Comparison of ENCODE assay signal across 2 cellular contexts in genomic region chr10:79336739-79337138, GRCh38.
TF ChIP-seq lines count a peak whose summit lies in the region.

No MANE protein-coding gene starts in this region.

TF ChIP-seq in Ishikawa, 13 proteins besides CTCF, POLR2A, EP300 and RAD21 (continued from another document):
- TF ChIP-seq, protein P1, sequence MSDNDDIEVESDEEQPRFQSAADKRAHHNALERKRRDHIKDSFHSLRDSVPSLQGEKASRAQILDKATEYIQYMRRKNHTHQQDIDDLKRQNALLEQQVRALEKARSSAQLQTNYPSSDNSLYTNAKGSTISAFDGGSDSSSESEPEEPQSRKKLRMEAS (IDR thresholded peaks at IDR 0.05) = peak; percentile 95
- TF ChIP-seq TAF1 (IDR thresholded peaks at IDR 0.05; ENCODE audit: low read depth) (no peak), ZBTB7A (IDR thresholded peaks at IDR 0.05; ENCODE audit: low read depth) (no peak), NFIC (IDR thresholded peaks at IDR 0.05) (peak; percentile 97), EGR1 (IDR thresholded peaks at IDR 0.05) (peak; percentile 27; the same call in 1 of the 2 replicates), YY1 (IDR thresholded peaks at IDR 0.05; ENCODE audit: low read depth) (peak; percentile 69), FOXM1 (IDR thresholded peaks at IDR 0.05; ENCODE audit: borderline replicate concordance, low read depth) (peak; percentile 97), TCF12 (IDR thresholded peaks at IDR 0.05; ENCODE audit: low read depth) (peak; percentile 100), CEBPB (IDR thresholded peaks at IDR 0.05) (peak; percentile 63; the same call in 1 of the 2 replicates), TEAD4 (IDR thresholded peaks at IDR 0.05) (peak; percentile 95)
- TF ChIP-seq, protein P2, sequence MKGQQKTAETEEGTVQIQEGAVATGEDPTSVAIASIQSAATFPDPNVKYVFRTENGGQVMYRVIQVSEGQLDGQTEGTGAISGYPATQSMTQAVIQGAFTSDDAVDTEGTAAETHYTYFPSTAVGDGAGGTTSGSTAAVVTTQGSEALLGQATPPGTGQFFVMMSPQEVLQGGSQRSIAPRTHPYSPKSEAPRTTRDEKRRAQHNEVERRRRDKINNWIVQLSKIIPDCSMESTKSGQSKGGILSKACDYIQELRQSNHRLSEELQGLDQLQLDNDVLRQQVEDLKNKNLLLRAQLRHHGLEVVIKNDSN (IDR thresholded peaks at IDR 0.05) = peak; percentile 96
- TF ChIP-seq, protein P3, sequence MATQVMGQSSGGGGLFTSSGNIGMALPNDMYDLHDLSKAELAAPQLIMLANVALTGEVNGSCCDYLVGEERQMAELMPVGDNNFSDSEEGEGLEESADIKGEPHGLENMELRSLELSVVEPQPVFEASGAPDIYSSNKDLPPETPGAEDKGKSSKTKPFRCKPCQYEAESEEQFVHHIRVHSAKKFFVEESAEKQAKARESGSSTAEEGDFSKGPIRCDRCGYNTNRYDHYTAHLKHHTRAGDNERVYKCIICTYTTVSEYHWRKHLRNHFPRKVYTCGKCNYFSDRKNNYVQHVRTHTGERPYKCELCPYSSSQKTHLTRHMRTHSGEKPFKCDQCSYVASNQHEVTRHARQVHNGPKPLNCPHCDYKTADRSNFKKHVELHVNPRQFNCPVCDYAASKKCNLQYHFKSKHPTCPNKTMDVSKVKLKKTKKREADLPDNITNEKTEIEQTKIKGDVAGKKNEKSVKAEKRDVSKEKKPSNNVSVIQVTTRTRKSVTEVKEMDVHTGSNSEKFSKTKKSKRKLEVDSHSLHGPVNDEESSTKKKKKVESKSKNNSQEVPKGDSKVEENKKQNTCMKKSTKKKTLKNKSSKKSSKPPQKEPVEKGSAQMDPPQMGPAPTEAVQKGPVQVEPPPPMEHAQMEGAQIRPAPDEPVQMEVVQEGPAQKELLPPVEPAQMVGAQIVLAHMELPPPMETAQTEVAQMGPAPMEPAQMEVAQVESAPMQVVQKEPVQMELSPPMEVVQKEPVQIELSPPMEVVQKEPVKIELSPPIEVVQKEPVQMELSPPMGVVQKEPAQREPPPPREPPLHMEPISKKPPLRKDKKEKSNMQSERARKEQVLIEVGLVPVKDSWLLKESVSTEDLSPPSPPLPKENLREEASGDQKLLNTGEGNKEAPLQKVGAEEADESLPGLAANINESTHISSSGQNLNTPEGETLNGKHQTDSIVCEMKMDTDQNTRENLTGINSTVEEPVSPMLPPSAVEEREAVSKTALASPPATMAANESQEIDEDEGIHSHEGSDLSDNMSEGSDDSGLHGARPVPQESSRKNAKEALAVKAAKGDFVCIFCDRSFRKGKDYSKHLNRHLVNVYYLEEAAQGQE (IDR thresholded peaks at IDR 0.05; ENCODE audit: low read depth) = peak; percentile 51; the same call in 1 of the 2 replicates

TF ChIP-seq in HepG2, 621 proteins besides CTCF, POLR2A, EP300 and RAD21 (continued from another document):
- TF ChIP-seq ZSCAN22 (CRISPR knock-in tag; IDR thresholded peaks at IDR 0.05) = no peak
- TF ChIP-seq, protein P4, sequence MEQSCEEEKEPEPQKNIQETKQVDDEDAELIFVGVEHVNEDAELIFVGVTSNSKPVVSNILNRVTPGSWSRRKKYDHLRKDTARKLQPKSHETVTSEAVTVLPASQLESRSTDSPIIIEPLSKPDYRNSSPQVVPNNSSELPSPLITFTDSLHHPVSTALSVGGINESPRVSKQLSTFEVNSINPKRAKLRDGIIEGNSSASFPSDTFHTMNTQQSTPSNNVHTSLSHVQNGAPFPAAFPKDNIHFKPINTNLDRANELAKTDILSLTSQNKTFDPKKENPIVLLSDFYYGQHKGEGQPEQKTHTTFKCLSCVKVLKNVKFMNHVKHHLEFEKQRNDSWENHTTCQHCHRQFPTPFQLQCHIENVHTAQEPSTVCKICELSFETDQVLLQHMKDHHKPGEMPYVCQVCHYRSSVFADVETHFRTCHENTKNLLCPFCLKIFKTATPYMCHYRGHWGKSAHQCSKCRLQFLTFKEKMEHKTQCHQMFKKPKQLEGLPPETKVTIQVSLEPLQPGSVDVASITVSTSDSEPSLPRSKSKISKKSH (CRISPR knock-in tag; IDR thresholded peaks at IDR 0.05; ENCODE audit: borderline replicate concordance) = no peak
- no peak for TF ChIP-seq ZNF367 (CRISPR knock-in tag; IDR thresholded peaks at IDR 0.05; ENCODE audit: borderline replicate concordance)
- TF ChIP-seq, protein P5, sequence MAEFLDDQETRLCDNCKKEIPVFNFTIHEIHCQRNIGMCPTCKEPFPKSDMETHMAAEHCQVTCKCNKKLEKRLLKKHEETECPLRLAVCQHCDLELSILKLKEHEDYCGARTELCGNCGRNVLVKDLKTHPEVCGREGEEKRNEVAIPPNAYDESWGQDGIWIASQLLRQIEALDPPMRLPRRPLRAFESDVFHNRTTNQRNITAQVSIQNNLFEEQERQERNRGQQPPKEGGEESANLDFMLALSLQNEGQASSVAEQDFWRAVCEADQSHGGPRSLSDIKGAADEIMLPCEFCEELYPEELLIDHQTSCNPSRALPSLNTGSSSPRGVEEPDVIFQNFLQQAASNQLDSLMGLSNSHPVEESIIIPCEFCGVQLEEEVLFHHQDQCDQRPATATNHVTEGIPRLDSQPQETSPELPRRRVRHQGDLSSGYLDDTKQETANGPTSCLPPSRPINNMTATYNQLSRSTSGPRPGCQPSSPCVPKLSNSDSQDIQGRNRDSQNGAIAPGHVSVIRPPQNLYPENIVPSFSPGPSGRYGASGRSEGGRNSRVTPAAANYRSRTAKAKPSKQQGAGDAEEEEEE (CRISPR knock-in tag; IDR thresholded peaks at IDR 0.05; ENCODE audit: borderline replicate concordance) = no peak
- TF ChIP-seq ZBTB25 (CRISPR knock-in tag; IDR thresholded peaks at IDR 0.05) = no peak
- TF ChIP-seq ARID2 (CRISPR knock-in tag; IDR thresholded peaks at IDR 0.05; ENCODE audit: borderline replicate concordance) = no peak
- no peak for TF ChIP-seq AFF4 (CRISPR knock-in tag; IDR thresholded peaks at IDR 0.05)
- TF ChIP-seq ZNF530 (CRISPR knock-in tag; IDR thresholded peaks at IDR 0.05; ENCODE audit: low read depth) = no peak
